Comparison of ENCODE assay signal across 1 cellular context in the genomic region with DNA sequence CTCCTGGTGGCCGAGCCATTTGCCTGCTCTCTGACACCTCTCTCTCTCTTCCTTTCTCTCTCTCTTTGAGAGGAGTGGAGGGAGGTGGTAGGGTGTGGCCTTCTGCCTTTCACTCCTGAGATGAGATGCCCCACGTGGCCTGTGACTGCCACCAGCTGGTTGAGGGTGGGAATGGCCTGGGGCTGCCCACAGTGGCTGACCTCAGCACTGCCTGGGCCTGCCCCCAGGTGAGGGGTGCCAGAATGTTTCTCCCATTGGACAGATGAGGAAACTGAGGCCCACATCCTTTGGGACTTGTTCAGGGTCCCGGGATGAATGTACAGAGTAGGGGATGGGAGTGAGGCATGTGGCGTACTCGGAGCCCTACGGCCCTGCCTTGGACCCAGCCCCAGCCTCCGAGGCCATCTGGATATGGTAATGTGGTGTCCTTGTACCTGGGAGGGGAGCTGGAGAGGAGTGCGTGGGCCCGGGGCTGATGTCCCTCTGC.
TF ChIP-seq lines count a peak whose summit lies in the region.

No MANE protein-coding gene starts in this region.

TF ChIP-seq in GM12878, 131 proteins besides CTCF, POLR2A, EP300 and RAD21:
- TF ChIP-seq, protein P1, sequence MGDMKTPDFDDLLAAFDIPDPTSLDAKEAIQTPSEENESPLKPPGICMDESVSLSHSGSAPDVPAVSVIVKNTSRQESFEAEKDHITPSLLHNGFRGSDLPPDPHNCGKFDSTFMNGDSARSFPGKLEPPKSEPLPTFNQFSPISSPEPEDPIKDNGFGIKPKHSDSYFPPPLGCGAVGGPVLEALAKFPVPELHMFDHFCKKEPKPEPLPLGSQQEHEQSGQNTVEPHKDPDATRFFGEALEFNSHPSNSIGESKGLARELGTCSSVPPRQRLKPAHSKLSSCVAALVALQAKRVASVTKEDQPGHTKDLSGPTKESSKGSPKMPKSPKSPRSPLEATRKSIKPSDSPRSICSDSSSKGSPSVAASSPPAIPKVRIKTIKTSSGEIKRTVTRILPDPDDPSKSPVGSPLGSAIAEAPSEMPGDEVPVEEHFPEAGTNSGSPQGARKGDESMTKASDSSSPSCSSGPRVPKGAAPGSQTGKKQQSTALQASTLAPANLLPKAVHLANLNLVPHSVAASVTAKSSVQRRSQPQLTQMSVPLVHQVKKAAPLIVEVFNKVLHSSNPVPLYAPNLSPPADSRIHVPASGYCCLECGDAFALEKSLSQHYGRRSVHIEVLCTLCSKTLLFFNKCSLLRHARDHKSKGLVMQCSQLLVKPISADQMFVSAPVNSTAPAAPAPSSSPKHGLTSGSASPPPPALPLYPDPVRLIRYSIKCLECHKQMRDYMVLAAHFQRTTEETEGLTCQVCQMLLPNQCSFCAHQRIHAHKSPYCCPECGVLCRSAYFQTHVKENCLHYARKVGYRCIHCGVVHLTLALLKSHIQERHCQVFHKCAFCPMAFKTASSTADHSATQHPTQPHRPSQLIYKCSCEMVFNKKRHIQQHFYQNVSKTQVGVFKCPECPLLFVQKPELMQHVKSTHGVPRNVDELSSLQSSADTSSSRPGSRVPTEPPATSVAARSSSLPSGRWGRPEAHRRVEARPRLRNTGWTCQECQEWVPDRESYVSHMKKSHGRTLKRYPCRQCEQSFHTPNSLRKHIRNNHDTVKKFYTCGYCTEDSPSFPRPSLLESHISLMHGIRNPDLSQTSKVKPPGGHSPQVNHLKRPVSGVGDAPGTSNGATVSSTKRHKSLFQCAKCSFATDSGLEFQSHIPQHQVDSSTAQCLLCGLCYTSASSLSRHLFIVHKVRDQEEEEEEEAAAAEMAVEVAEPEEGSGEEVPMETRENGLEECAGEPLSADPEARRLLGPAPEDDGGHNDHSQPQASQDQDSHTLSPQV (IDR thresholded peaks at IDR 0.05), result no peak
- 0 out of 2 replicates have a peak, but pooled peaks have one; percentile 16 for TF ChIP-seq RUNX3 (IDR thresholded peaks at IDR 0.05; ENCODE audit: low read length)
- peak; percentile 31 for TF ChIP-seq ZZZ3 (IDR thresholded peaks at IDR 0.05; ENCODE audit: control insufficient read depth, insufficient read length, low read depth)
- TF ChIP-seq, protein P2, sequence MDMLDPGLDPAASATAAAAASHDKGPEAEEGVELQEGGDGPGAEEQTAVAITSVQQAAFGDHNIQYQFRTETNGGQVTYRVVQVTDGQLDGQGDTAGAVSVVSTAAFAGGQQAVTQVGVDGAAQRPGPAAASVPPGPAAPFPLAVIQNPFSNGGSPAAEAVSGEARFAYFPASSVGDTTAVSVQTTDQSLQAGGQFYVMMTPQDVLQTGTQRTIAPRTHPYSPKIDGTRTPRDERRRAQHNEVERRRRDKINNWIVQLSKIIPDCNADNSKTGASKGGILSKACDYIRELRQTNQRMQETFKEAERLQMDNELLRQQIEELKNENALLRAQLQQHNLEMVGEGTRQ (IDR thresholded peaks at IDR 0.05; ENCODE audit: borderline replicate concordance, low read depth, low read length), result peak; percentile 5; the same call in 1 of the 2 replicates
- TF ChIP-seq PKNOX1 (IDR thresholded peaks at IDR 0.05), result peak; percentile 35
- no peak for TF ChIP-seq IRF3 (IDR thresholded peaks at IDR 0.05)
- TF ChIP-seq ZBED1 (IDR thresholded peaks at IDR 0.05; ENCODE audit: borderline replicate concordance), result no peak
- TF ChIP-seq, protein P3, sequence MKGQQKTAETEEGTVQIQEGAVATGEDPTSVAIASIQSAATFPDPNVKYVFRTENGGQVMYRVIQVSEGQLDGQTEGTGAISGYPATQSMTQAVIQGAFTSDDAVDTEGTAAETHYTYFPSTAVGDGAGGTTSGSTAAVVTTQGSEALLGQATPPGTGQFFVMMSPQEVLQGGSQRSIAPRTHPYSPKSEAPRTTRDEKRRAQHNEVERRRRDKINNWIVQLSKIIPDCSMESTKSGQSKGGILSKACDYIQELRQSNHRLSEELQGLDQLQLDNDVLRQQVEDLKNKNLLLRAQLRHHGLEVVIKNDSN (IDR thresholded peaks at IDR 0.05; ENCODE audit: borderline replicate concordance, extremely low read length, insufficient read depth, low read depth, low read length), result peak; percentile 62
- no peak for TF ChIP-seq RCOR1 (conservative IDR thresholded peaks at IDR 0.05; ENCODE audit: low read depth, low read length)
- no peak for TF ChIP-seq PAX8 (IDR thresholded peaks at IDR 0.05)
- peak; percentile 55; the same call in 1 of the 2 replicates for TF ChIP-seq SMC3 (IDR thresholded peaks at IDR 0.05; ENCODE audit: borderline replicate concordance, low read length)
- no peak for TF ChIP-seq RB1 (IDR thresholded peaks at IDR 0.05; ENCODE audit: borderline replicate concordance)
